ENCODE assay signal across 25 cellular contexts in genomic region chr9:109247228-109247627, GRCh38.
"Had no signal": no experiment of that assay in that cellular context is flagged by ENCODE, and none has a peak within 500 bp of the region (broad histone marks: within the 10 kb centered on the region; RNA-seq: fewer than 3 reads in every experiment).

No MANE protein-coding gene starts in this region.

- DNase-seq: cerebellar nuclear complex; cortex of kidney; effector memory CD8-positive, alpha-beta T cell; erythroblast; esophagus squamous epithelium; foreskin melanocyte; glutamatergic neuron; heart right ventricle; hippocampal formation; immature natural killer cell; left ventricle myocardium superior; natural killer cell; occipital lobe; ovary; small intestine; stimulated activated CD4-positive, alpha-beta T cell treated with anti-CD3 and anti-CD28 coated beads, Interleukin-15, amount 100 ng/mL, for 24 hours; stimulated activated CD4-positive, alpha-beta T cell treated with anti-CD3 and anti-CD28 coated beads, Interleukin-2, amount 100 ng/mL, for 48 hours; stimulated activated naive B cell treated with anti-CD40 and anti-IgM and Interleukin-4, amounts not matched to agents 10 μg/mL and 1 μg/mL and 100 μg/mL, for 72 hours; tibial artery had no signal

- H3K4me1 Mint-ChIP-seq: immature natural killer cell, natural killer cell had no signal

- H3K4me1 ChIP-seq: esophagus squamous epithelium, tibial artery had no signal

- H3K27me3 ChIP-seq: ovary had no signal

- H3K4me3 Mint-ChIP-seq: effector memory CD8-positive, alpha-beta T cell; immature natural killer cell; memory B cell; natural killer cell; stimulated activated naive B cell treated with anti-CD40 and anti-IgM and Interleukin-4, amounts not matched to agents 10 μg/mL and 1 μg/mL and 100 μg/mL, for 72 hours; stimulated activated naive CD8-positive, alpha-beta T cell treated with anti-CD3 and anti-CD28 coated beads, Interleukin-15, Interleukin-2, amounts not matched to agents 100 ng/mL and 50 ng/mL, for 24 hours; type B pancreatic cell had no signal

- H3K9me3 ChIP-seq: esophagus squamous epithelium, heart right ventricle, ovary, tibial artery had no signal

- H3K27ac Mint-ChIP-seq: effector memory CD8-positive, alpha-beta T cell; immature natural killer cell; memory B cell; natural killer cell; progenitor cell of endocrine pancreas; stimulated activated naive B cell treated with anti-CD40 and anti-IgM and Interleukin-4, amounts not matched to agents 10 μg/mL and 1 μg/mL and 100 μg/mL, for 72 hours; stimulated activated naive CD8-positive, alpha-beta T cell treated with anti-CD3 and anti-CD28 coated beads, Interleukin-15, Interleukin-2, amounts not matched to agents 100 ng/mL and 50 ng/mL, for 24 hours; type B pancreatic cell had no signal

- H3K36me3 Mint-ChIP-seq: immature natural killer cell; memory B cell; natural killer cell; stimulated activated naive B cell treated with anti-CD40 and anti-IgM and Interleukin-4, amounts not matched to agents 10 μg/mL and 1 μg/mL and 100 μg/mL, for 72 hours had no signal

- H3K27ac ChIP-seq: esophagus squamous epithelium, heart right ventricle, tibial artery had no signal

- H3K9me3 Mint-ChIP-seq: effector memory CD8-positive, alpha-beta T cell; immature natural killer cell; memory B cell; natural killer cell; stimulated activated naive B cell treated with anti-CD40 and anti-IgM and Interleukin-4, amounts not matched to agents 10 μg/mL and 1 μg/mL and 100 μg/mL, for 72 hours; stimulated activated naive CD8-positive, alpha-beta T cell treated with anti-CD3 and anti-CD28 coated beads, Interleukin-15, Interleukin-2, amounts not matched to agents 100 ng/mL and 50 ng/mL, for 24 hours; type B pancreatic cell had no signal

- ATAC-seq: effector memory CD8-positive, alpha-beta T cell; heart right ventricle; left ventricle myocardium superior; natural killer cell; stimulated activated naive B cell treated with anti-CD40 and anti-IgM and Interleukin-4, amounts not matched to agents 10 μg/mL and 1 μg/mL and 100 μg/mL, for 72 hours had no signal

- FAIRE-seq: keratinocyte, small intestine had no signal

- H3K4me3 ChIP-seq: esophagus squamous epithelium, heart right ventricle, lung, ovary, tibial artery had no signal

- H3K27me3 Mint-ChIP-seq: progenitor cell of endocrine pancreas, type B pancreatic cell had no signal

- H3K36me3 ChIP-seq: esophagus squamous epithelium, heart right ventricle, ovary, tibial artery had no signal
